ENCODE assay signal across 1 cellular context in genomic region chr6:164216839-164217238, GRCh38.
TF ChIP-seq lines count a peak whose summit lies in the region.

No MANE protein-coding gene starts in this region.

TF ChIP-seq in SK-N-SH, 30 proteins besides CTCF, POLR2A, EP300 and RAD21:
- TF ChIP-seq REST (IDR thresholded peaks at IDR 0.05; ENCODE audit: low read depth, low read length), result no peak
- TF ChIP-seq USF2 (IDR thresholded peaks at IDR 0.05; ENCODE audit: borderline replicate concordance, low read depth, low read length), result no peak
- no peak for TF ChIP-seq SIN3A (IDR thresholded peaks at IDR 0.05; ENCODE audit: borderline replicate concordance, low read depth, low read length)
- TF ChIP-seq SMC3 (IDR thresholded peaks at IDR 0.05; ENCODE audit: low read depth, low read length), result no peak
- TF ChIP-seq RFX5 (IDR thresholded peaks at IDR 0.05; ENCODE audit: low read length), result no peak
- no peak for TF ChIP-seq FOSL2 (IDR thresholded peaks at IDR 0.05; ENCODE audit: borderline replicate concordance, low read depth)
- TF ChIP-seq RXRA (IDR thresholded peaks at IDR 0.05; ENCODE audit: borderline replicate concordance, low read depth), result no peak
- TF ChIP-seq RCOR1 (IDR thresholded peaks at IDR 0.05; ENCODE audit: low read length), result no peak
- TF ChIP-seq TAF1 (IDR thresholded peaks at IDR 0.05; ENCODE audit: borderline replicate concordance, low read depth, low read length), result no peak
- TF ChIP-seq MAX (IDR thresholded peaks at IDR 0.05; ENCODE audit: low read depth), result no peak
- TF ChIP-seq POLR2AphosphoS5 (IDR thresholded peaks at IDR 0.05; ENCODE audit: low read depth, low read length), result no peak
- TF ChIP-seq NFIC (IDR thresholded peaks at IDR 0.05; ENCODE audit: borderline replicate concordance), result no peak
